ENCODE assay signal across 20 cellular contexts in the genomic region with DNA sequence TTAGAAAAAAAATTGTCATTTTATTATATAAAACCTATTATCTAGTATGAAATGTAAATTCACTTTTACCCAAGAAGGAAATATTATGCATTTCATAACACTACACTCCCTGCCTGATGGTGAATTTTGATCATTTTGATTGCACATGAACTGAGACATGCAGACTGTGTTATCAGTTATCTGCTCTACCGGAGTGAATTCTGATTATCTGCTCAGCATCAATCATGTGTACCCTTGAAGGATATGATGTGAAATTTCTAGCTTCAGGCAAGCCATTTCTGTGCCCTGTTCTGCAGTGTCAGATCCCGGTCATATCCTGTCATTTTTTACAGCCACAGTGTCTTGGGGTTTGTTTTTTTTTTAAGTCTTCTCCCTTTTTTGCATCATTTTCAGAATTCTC.
DNase-seq lines count a peak whose midpoint lies in the region; ATAC-seq and TF ChIP-seq lines count a peak whose summit lies in the region.
"Had no signal": no experiment of that assay in that cellular context is flagged by ENCODE, and none has a peak within 500 bp of the region (broad histone marks: within the 10 kb centered on the region; RNA-seq: fewer than 3 reads in every experiment).

No MANE protein-coding gene starts in this region.

- H3K27ac ChIP-seq in Karpas-422 (ENCODE audit: low read length), result peak overlapping the region; percentile 99
- peak overlapping the region; percentile 9 to 50 for H3K27ac ChIP-seq in ascending aorta
- peak overlapping the region; percentile 83 for H3K27ac ChIP-seq in neural cell (ENCODE audit: low read length)
- H3K27ac ChIP-seq in thoracic aorta, result peak overlapping the region; percentile 0 to 32
- H3K27ac ChIP-seq: 22Rv1, BLaER1, C4-2B had no signal

- intact Hi-C loops in ascending aorta (cut with DNase I), result loop anchor here (2.0 kb wide), 1 partner anchor 42 kb away; no protein-coding TSS in a partner anchor

- H3K9me3 ChIP-seq in Karpas-422 (ENCODE audit: low read length) (no peaks in the 10 kb centered on the region), ascending aorta (no peaks in the 10 kb centered on the region), neural cell (ENCODE audit: low read length) (no peaks in the 10 kb centered on the region), thoracic aorta (no peaks in the 10 kb centered on the region)
- H3K9me3 ChIP-seq: Caco-2 had no signal

- no peak for ATAC-seq in thoracic aorta (ENCODE audit: insufficient number of reproducible peaks, low FRiP score, low read depth)
- no peak for ATAC-seq in HG02759 (IDR thresholded peaks at IDR 0.05; ENCODE audit: unreplicated experiment)
- ATAC-seq: CD8-positive, alpha-beta T cell; GM12878; GM23338; HCT116 had no signal

- no peaks in the 10 kb centered on the region for H3F3A ChIP-seq in neural cell (ENCODE audit: insufficient read depth, low read length, poor library complexity, severe bottlenecking)

- no peak overlapping the region for H2AFZ ChIP-seq in Karpas-422 (ENCODE audit: low read length)
- H2AFZ ChIP-seq in neural cell (ENCODE audit: low read depth, low read length), result no peak overlapping the region

- H3K9ac ChIP-seq in Karpas-422 (ENCODE audit: low read length), result 0 out of 2 replicates have a peak overlapping the region, but pooled peaks have one; percentile 43
- peak overlapping the region; percentile 41 for H3K9ac ChIP-seq in neural cell (ENCODE audit: low read length)
- H3K9ac ChIP-seq: BLaER1 had no signal

- H3K79me2 ChIP-seq in Karpas-422 (ENCODE audit: low read length), result no peaks in the 10 kb centered on the region
- H3K79me2 ChIP-seq in neural cell (replicated peaks; ENCODE audit: insufficient read depth, low read length), result no peaks in the 10 kb centered on the region

- H3K4me2 ChIP-seq in Karpas-422 (ENCODE audit: low read depth, low read length, poor library complexity, severe bottlenecking) (peak overlapping the region; percentile 63), neural cell (ENCODE audit: low read length) (no peak overlapping the region)
- H3K4me2 ChIP-seq: BLaER1, GM23338 had no signal

- peaks cover 46% of the 10 kb centered on the region for H3K4me1 ChIP-seq in Karpas-422 (ENCODE audit: low read length)
- H3K4me1 ChIP-seq in ascending aorta, result peaks cover 14 to 33% of the 10 kb centered on the region in 2 donors
- H3K4me1 ChIP-seq in thoracic aorta (ENCODE audit: control insufficient read depth in 1 of 2, low read depth in 2 of 2), result peaks cover 35 to 85% of the 10 kb centered on the region in 2 donors
- H3K4me1 ChIP-seq: Caco-2 had no signal

- DNase-seq in Karpas-422 (no peak), ascending aorta (ENCODE audit: low spot score in 2 of 2) (no peak), thoracic aorta (ENCODE audit: low spot score) (no peak), NCI-H2029 treated with DMSO at 0.1 percent for 48 hours (lab: John Stamatoyannopoulos, UW) (no peak), cortex of kidney (lab: John Stamatoyannopoulos, UW) (no peak), NCI-H82 treated with DMSO at 0.1 percent for 48 hours (lab: John Stamatoyannopoulos, UW; ENCODE audit: unreplicated experiment) (no peak)
- DNase-seq: Caco-2; CD4-positive, CD25-positive, alpha-beta regulatory T cell; CD8-positive, alpha-beta T cell; DMS153; DND-41; H9 had no signal

- H3K4me3 ChIP-seq in Karpas-422 (ENCODE audit: low read length), result no peak overlapping the region
- peak overlapping the region; percentile 0 to 54 for H3K4me3 ChIP-seq in ascending aorta
- peak overlapping the region; percentile 4 for H3K4me3 ChIP-seq in neural cell (ENCODE audit: low read length)
- H3K4me3 ChIP-seq in thoracic aorta, result peak overlapping the region; percentile 28
- H3K4me3 ChIP-seq: BLaER1, GM12878, GM23338 had no signal

- peak; percentile 67 for TF ChIP-seq EP300 in neural cell (conservative IDR thresholded peaks at IDR 0.05; ENCODE audit: poor library complexity, severe bottlenecking)

- H3K9me2 ChIP-seq in Karpas-422 (replicated peaks; ENCODE audit: insufficient read depth, low read length) (no peaks in the 10 kb centered on the region), neural cell (ENCODE audit: insufficient read depth, low read length) (no peaks in the 10 kb centered on the region)

- H3K36me3 ChIP-seq in Karpas-422 (ENCODE audit: insufficient read depth, low read length) (peaks cover 16% of the 10 kb centered on the region), ascending aorta (no peaks in the 10 kb centered on the region), neural cell (ENCODE audit: insufficient read depth, low read length) (no peaks in the 10 kb centered on the region), thoracic aorta (no peaks in the 10 kb centered on the region)

- TF ChIP-seq CTCF in ascending aorta (IDR thresholded peaks at IDR 0.05) (no peak), neural cell (IDR thresholded peaks at IDR 0.05; ENCODE audit: poor library complexity, severe bottlenecking) (no peak), thoracic aorta (IDR thresholded peaks at IDR 0.05) (no peak)

- H3K27me3 ChIP-seq in Karpas-422 (ENCODE audit: low read length) (no peaks in the 10 kb centered on the region), ascending aorta (no peaks in the 10 kb centered on the region), neural cell (ENCODE audit: insufficient read depth, low read depth, low read length) (no peaks in the 10 kb centered on the region), thoracic aorta (replicated peaks; ENCODE audit: insufficient read depth) (no peaks in the 10 kb centered on the region)
- H3K27me3 ChIP-seq: BLaER1 had no signal

- H4K20me1 ChIP-seq in Karpas-422 (ENCODE audit: insufficient read depth, low read depth, low read length) (no peaks in the 10 kb centered on the region), neural cell (ENCODE audit: insufficient read depth) (no peaks in the 10 kb centered on the region)
- H4K20me1 ChIP-seq: BLaER1 had no signal

- no peak for TF ChIP-seq RAD21 in neural cell (conservative IDR thresholded peaks at IDR 0.05)

TF ChIP-seq in neural cell, 6 proteins besides CTCF, POLR2A, EP300 and RAD21:
- TF ChIP-seq POLR2AphosphoS5 (IDR thresholded peaks at IDR 0.05), result peak; percentile 37
- TF ChIP-seq MXI1 (conservative IDR thresholded peaks at IDR 0.05; ENCODE audit: poor library complexity, severe bottlenecking), result no peak
TF ChIP-seq in neural cell: peak in this region for 1.

Comparison
In these comparisons a context has a peak if more than half of its experiments do, and no peak if none do; other contexts are left out.
1. H3K27ac ChIP-seq: peak in every context shown above with its lines; median percentile 99 in Karpas-422; 83 in neural cell; 30 in ascending aorta; 16 in thoracic aorta.